32 cellular contexts compared by ENCODE assay signal in genomic region chr6:51608932-51609331, GRCh38.
"Had no signal": no experiment of that assay in that cellular context is flagged by ENCODE, and none has a peak within 500 bp of the region (broad histone marks: within the 10 kb centered on the region; RNA-seq: fewer than 3 reads in every experiment).

No MANE protein-coding gene starts in this region.

- H3K9ac ChIP-seq: KMS-11 had no signal

- FAIRE-seq: TTC549 had no signal

- H3K27ac Mint-ChIP-seq: activated B cell treated with CpG ODN at 0.5 μM for 24 hours; activated CD4-positive, alpha-beta T cell treated with anti-CD3 and anti-CD28 coated beads, Interleukin-2, amount 10 ng/mL, durations not matched to agents 24 days and 14 days; activated CD8-positive, alpha-beta memory T cell treated with anti-CD3 and anti-CD28 coated beads, Interleukin-2, amount 10 ng/mL, durations not matched to agents 7 days and 5 days; activated naive CD4-positive, alpha-beta T cell treated with anti-CD3 and anti-CD28 coated beads, Interleukin-2, amount 50 U/mL, for 72 hours; activated naive CD8-positive, alpha-beta T cell treated with anti-CD3 and anti-CD28 coated beads, Interleukin-2, amount 50 U/mL, for 24 hours; activated T-cell treated with anti-CD3 and anti-CD28 coated beads, Interleukin-2, amount 50 U/mL, for 24 hours; activated T-helper 1 cell treated with anti-CD3 and anti-CD28 coated beads, Interleukin-12 subunit alpha, Interleukin-12 subunit beta, Interleukin-2, Interleukin-4 antibody, amounts not matched to agents 30 ng/mL and 10 ng/mL and 1 ng/mL, durations not matched to agents 14 hours and 24 hours and 36 hours; T-cell had no signal

- H3K9me3 Mint-ChIP-seq: activated B cell treated with CpG ODN at 0.5 μM for 24 hours; activated CD4-positive, alpha-beta T cell treated with anti-CD3 and anti-CD28 coated beads, Interleukin-2, amount 10 ng/mL, durations not matched to agents 24 days and 14 days; activated naive CD8-positive, alpha-beta T cell treated with anti-CD3 and anti-CD28 coated beads, Interleukin-2, amount 50 U/mL, for 24 hours; activated T-cell treated with anti-CD3 and anti-CD28 coated beads, Interleukin-2, amount 50 U/mL, for 24 hours; activated T-helper 1 cell treated with anti-CD3 and anti-CD28 coated beads, Interleukin-12 subunit alpha, Interleukin-12 subunit beta, Interleukin-2, Interleukin-4 antibody, amounts not matched to agents 30 ng/mL and 10 ng/mL and 1 ng/mL, durations not matched to agents 14 hours and 24 hours and 36 hours; brain had no signal

- H3K27me3 Mint-ChIP-seq: activated B cell treated with CpG ODN at 0.5 μM for 24 hours; activated CD4-positive, alpha-beta T cell treated with anti-CD3 and anti-CD28 coated beads, Interleukin-2, amount 10 ng/mL, durations not matched to agents 24 days and 14 days; activated CD8-positive, alpha-beta memory T cell treated with anti-CD3 and anti-CD28 coated beads, Interleukin-2, amount 10 ng/mL, durations not matched to agents 7 days and 5 days; activated naive CD8-positive, alpha-beta T cell treated with anti-CD3 and anti-CD28 coated beads, Interleukin-2, amount 50 U/mL, for 24 hours; activated T-cell treated with anti-CD3 and anti-CD28 coated beads, Interleukin-2, amount 50 U/mL, for 24 hours; central memory CD8-positive, alpha-beta T cell; T-cell had no signal

- H3K4me1 ChIP-seq: ascending aorta had no signal

- DNase-seq: activated B cell treated with CpG ODN at 0.5 μM for 24 hours; activated CD4-positive, alpha-beta T cell treated with anti-CD3 and anti-CD28 coated beads for 1 hour; activated CD4-positive, alpha-beta T cell treated with anti-CD3 and anti-CD28 coated beads, Interleukin-2, amount 10 ng/mL, durations not matched to agents 24 days and 14 days; activated CD4-positive, alpha-beta T cell treated with anti-CD3 and anti-CD28 coated beads, Interleukin-2, amount 50 U/mL, for 48 hours; activated CD8-positive, alpha-beta memory T cell treated with anti-CD3 and anti-CD28 coated beads, Interleukin-2, amount 10 ng/mL, durations not matched to agents 7 days and 5 days; activated effector memory CD4-positive, alpha-beta T cell treated with Interleukin-2 at 50 U/mL for 16 hours; activated naive CD4-positive, alpha-beta T cell treated with Interleukin-2 at 50 U/mL for 16 hours; activated naive CD8-positive, alpha-beta T cell treated with anti-CD3 and anti-CD28 coated beads, Interleukin-2, amount 50 U/mL, for 24 hours; activated T-cell treated with anti-CD3 and anti-CD28 coated beads, Interleukin-2, amount 50 U/mL, for 24 hours; amniotic stem cell; MM.1S; NCI-H1105; NCI-H1436; NCI-H187; NCI-H2081; NCI-H510A treated with DMSO at 0.1 percent for 48 hours; NCI-H69; NK-92 treated with Interleukin-12 subunit alpha and Interleukin-12 subunit beta, amount 100 ng/mL, for 24 hours; OCI-M1; RPMI8226; T-cell; T-helper 2 cell; T1000 had no signal

- ATAC-seq: activated CD8-positive, alpha-beta memory T cell treated with anti-CD3 and anti-CD28 coated beads, Interleukin-2, amount 10 ng/mL, durations not matched to agents 7 days and 5 days; activated naive CD4-positive, alpha-beta T cell treated with anti-CD3 and anti-CD28 coated beads, Interleukin-2, amount 50 U/mL, for 72 hours; activated naive CD8-positive, alpha-beta T cell treated with anti-CD3 and anti-CD28 coated beads, Interleukin-2, amount 50 U/mL, for 24 hours; Panc1; Right ventricle myocardium inferior; T-cell had no signal

- H3K4me1 Mint-ChIP-seq: activated B cell treated with CpG ODN at 0.5 μM for 24 hours; activated CD4-positive, alpha-beta T cell treated with anti-CD3 and anti-CD28 coated beads, Interleukin-2, amount 10 ng/mL, durations not matched to agents 24 days and 14 days; activated CD8-positive, alpha-beta memory T cell treated with anti-CD3 and anti-CD28 coated beads, Interleukin-2, amount 10 ng/mL, durations not matched to agents 7 days and 5 days; activated naive CD8-positive, alpha-beta T cell treated with anti-CD3 and anti-CD28 coated beads, Interleukin-2, amount 50 U/mL, for 24 hours; brain; central memory CD8-positive, alpha-beta T cell; T-cell had no signal

- H3K4me3 ChIP-seq: ascending aorta had no signal

- H3K4me3 Mint-ChIP-seq: activated B cell treated with CpG ODN at 0.5 μM for 24 hours; activated CD4-positive, alpha-beta T cell treated with anti-CD3 and anti-CD28 coated beads, Interleukin-2, amount 10 ng/mL, durations not matched to agents 24 days and 14 days; activated CD8-positive, alpha-beta memory T cell treated with anti-CD3 and anti-CD28 coated beads, Interleukin-2, amount 10 ng/mL, durations not matched to agents 7 days and 5 days; activated naive CD8-positive, alpha-beta T cell treated with anti-CD3 and anti-CD28 coated beads, Interleukin-2, amount 50 U/mL, for 24 hours; activated T-cell treated with anti-CD3 and anti-CD28 coated beads, Interleukin-2, amount 50 U/mL, for 24 hours; activated T-helper 1 cell treated with anti-CD3 and anti-CD28 coated beads, Interleukin-12 subunit alpha, Interleukin-12 subunit beta, Interleukin-2, Interleukin-4 antibody, amounts not matched to agents 30 ng/mL and 10 ng/mL and 1 ng/mL, durations not matched to agents 14 hours and 24 hours and 36 hours; brain; central memory CD8-positive, alpha-beta T cell; T-cell had no signal

- H3K36me3 ChIP-seq: ascending aorta had no signal

- H3K27ac ChIP-seq: ascending aorta, KMS-11 had no signal

- H3K27me3 ChIP-seq: ascending aorta had no signal

- H3K36me3 Mint-ChIP-seq: activated CD8-positive, alpha-beta memory T cell treated with anti-CD3 and anti-CD28 coated beads, Interleukin-2, amount 10 ng/mL, durations not matched to agents 7 days and 5 days; activated naive CD4-positive, alpha-beta T cell treated with anti-CD3 and anti-CD28 coated beads, Interleukin-2, amount 50 U/mL, for 72 hours; brain; T-cell had no signal

- H3K4me2 ChIP-seq: KMS-11 had no signal

- H3K9me3 ChIP-seq: ascending aorta had no signal
